ENCODE assay signal across 1 cellular context in the genomic region with DNA sequence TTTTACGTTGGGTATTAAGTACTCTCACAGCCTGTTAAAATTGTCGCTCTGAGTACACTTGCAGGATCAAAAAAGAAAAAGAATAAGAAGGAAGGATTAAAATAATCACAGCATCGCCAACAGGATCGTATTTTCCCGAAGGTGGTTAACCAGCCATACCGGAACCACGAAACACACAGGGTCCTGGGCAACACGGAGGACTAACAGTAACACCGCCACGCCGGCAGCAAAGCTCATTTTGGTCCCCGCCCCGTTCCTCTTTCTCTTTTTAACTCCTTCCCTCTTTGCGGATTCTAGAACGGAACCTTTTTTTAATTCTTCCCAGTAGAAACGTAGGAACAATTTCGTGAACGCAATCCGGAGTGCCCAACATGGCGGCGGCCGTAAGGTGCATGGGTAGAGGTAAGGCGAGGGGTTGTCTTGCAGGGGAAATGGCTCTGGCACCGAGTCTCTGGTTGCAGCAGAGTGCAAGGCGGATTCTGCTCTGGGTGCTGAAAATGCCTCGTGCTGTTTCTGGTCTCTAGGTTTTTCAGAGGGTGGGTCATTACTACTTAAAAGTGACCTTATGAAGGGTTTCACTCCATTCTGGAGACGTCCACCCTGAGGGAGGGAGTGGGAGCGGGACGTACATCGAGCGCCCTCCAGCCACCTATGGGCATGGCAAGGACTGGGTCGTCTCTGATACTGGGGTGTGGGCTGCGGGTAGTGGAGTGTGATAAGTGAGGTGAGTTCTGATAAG.
TF ChIP-seq lines count a peak whose summit lies in the region.

A gene (plus strand): TSS at position 353 of the 739 bp plus-strand sequence. CDS start 19 bp downstream, at position 372.

TF ChIP-seq in K562, 482 proteins besides CTCF, POLR2A, EP300 and RAD21 (continued from another document and continues in another):
- TF ChIP-seq ARID2 (IDR thresholded peaks at IDR 0.05) (no peak), SIRT6 (IDR thresholded peaks at IDR 0.05; ENCODE audit: low read depth, low read length) (no peak), RAD51 (IDR thresholded peaks at IDR 0.05; ENCODE audit: borderline replicate concordance, low read depth) (no peak), BMI1 (IDR thresholded peaks at IDR 0.05; ENCODE audit: low read length) (peak; percentile 33; the same call in 1 of the 2 replicates), ZEB2 (IDR thresholded peaks at IDR 0.05) (peak; percentile 98), ZNF77 (CRISPR knock-in tag; IDR thresholded peaks at IDR 0.05) (no peak), CTBP1 (IDR thresholded peaks at IDR 0.05; ENCODE audit: borderline replicate concordance) (peak; percentile 77), TBL1XR1 (IDR thresholded peaks at IDR 0.05; ENCODE audit: low read length in 2 of 2) (peak in 1 of 2 experiments; percentile 86; a peak in 2 of 4 replicates), SRSF9 (IDR thresholded peaks at IDR 0.05; ENCODE audit: borderline replicate concordance, low read depth, low read length) (no peak), HNRNPUL1 (IDR thresholded peaks at IDR 0.05; ENCODE audit: low read length) (no peak), TEAD4 (IDR thresholded peaks at IDR 0.05; ENCODE audit: low read length) (no peak; the same call in none of the 2 replicates), TEAD4 (CRISPR knock-in tag; IDR thresholded peaks at IDR 0.05; ENCODE audit: borderline replicate concordance) (no peak), U2AF1 (optimal IDR thresholded peaks at IDR 0.05; ENCODE audit: low read depth, low read length) (no peak), RFX5 (IDR thresholded peaks at IDR 0.05; ENCODE audit: low read depth, low read length) (no peak), ZC3H11A (IDR thresholded peaks at IDR 0.05; ENCODE audit: low read depth, low read length) (peak; percentile 95), NR2C2 (CRISPR knock-in tag; IDR thresholded peaks at IDR 0.05) (0 out of 2 replicates have a peak, but pooled peaks have one; percentile 62), NR2C2 (tag; IDR thresholded peaks at IDR 0.05) (peak; percentile 92), TEAD2 (tag; IDR thresholded peaks at IDR 0.05) (no peak), FOSL1 (tag; conservative IDR thresholded peaks at IDR 0.05) (peak; percentile 55), NR1H2 (CRISPR knock-in tag; IDR thresholded peaks at IDR 0.05) (no peak), EWSR1 (IDR thresholded peaks at IDR 0.05; ENCODE audit: borderline replicate concordance, low read depth, partially characterized antibody) (no peak), BRD9 (IDR thresholded peaks at IDR 0.05; ENCODE audit: low read depth, partially characterized antibody) (peak; percentile 39), PCBP2 (IDR thresholded peaks at IDR 0.05; ENCODE audit: low read depth, low read length, poor library complexity, severe bottlenecking) (no peak), ZFP30 (CRISPR knock-in tag; IDR thresholded peaks at IDR 0.05; ENCODE audit: borderline replicate concordance) (no peak), CHD2 (IDR thresholded peaks at IDR 0.05; ENCODE audit: low read depth, low read length) (no peak; the same call in 1 of the 2 replicates), ZNF146 (CRISPR knock-in tag; IDR thresholded peaks at IDR 0.05; ENCODE audit: unreplicated experiment) (no peak), HSF4 (CRISPR knock-in tag; IDR thresholded peaks at IDR 0.05; ENCODE audit: borderline replicate concordance) (no peak), SMARCB1 (IDR thresholded peaks at IDR 0.05; ENCODE audit: insufficient read length, low read depth) (no peak), ZZZ3 (IDR thresholded peaks at IDR 0.05) (no peak), SMAD4 (CRISPR knock-in tag; conservative IDR thresholded peaks at IDR 0.05) (0 out of 2 replicates have a peak, but pooled peaks have one; percentile 18), ZNF175 (CRISPR knock-in tag; IDR thresholded peaks at IDR 0.05; ENCODE audit: low read depth) (no peak), EGR1 (conservative IDR thresholded peaks at IDR 0.05) (no peak), ETV5 (CRISPR knock-in tag; IDR thresholded peaks at IDR 0.05; ENCODE audit: low read depth) (peak; percentile 53; the same call in 1 of the 2 replicates), E2F3 (CRISPR knock-in tag; IDR thresholded peaks at IDR 0.05) (no peak), ZFP1 (CRISPR knock-in tag; IDR thresholded peaks at IDR 0.05) (no peak), PURB (CRISPR knock-in tag; IDR thresholded peaks at IDR 0.05; ENCODE audit: low read depth) (no peak), ETS2 (tag; IDR thresholded peaks at IDR 0.05; ENCODE audit: borderline replicate concordance, poor library complexity, severe bottlenecking) (no peak), NCOA1 (IDR thresholded peaks at IDR 0.05; ENCODE audit: low read depth) (peak; percentile 99), NR4A1 (CRISPR knock-in tag; IDR thresholded peaks at IDR 0.05) (no peak), NR4A1 (tag; IDR thresholded peaks at IDR 0.05) (peak; percentile 73), MXI1 (IDR thresholded peaks at IDR 0.05; ENCODE audit: low read depth, low read length) (peak; percentile 90), ZNF408 (CRISPR knock-in tag; IDR thresholded peaks at IDR 0.05; ENCODE audit: low read depth) (no peak), MTF1 (CRISPR knock-in tag; IDR thresholded peaks at IDR 0.05; ENCODE audit: borderline replicate concordance) (no peak), ZC3H4 (CRISPR knock-in tag; IDR thresholded peaks at IDR 0.05; ENCODE audit: borderline replicate concordance) (no peak), NFIC (IDR thresholded peaks at IDR 0.05) (peak; percentile 62), RBM22 (IDR thresholded peaks at IDR 0.05; ENCODE audit: low read depth, low read length, poor library complexity, severe bottlenecking) (no peak), CHD4 (IDR thresholded peaks at IDR 0.05; ENCODE audit: insufficient read depth, insufficient replicate concordance, low read depth, low read length, poor library complexity, severe bottlenecking) (no peak), POLR2G (IDR thresholded peaks at IDR 0.05; ENCODE audit: low read depth, low read length) (peak; percentile 88), THRAP3 (IDR thresholded peaks at IDR 0.05; ENCODE audit: borderline replicate concordance) (0 out of 2 replicates have a peak, but pooled peaks have one; percentile 73), HNRNPL (IDR thresholded peaks at IDR 0.05; ENCODE audit: low read depth, low read length) (no peak), ZNF431 (CRISPR knock-in tag; IDR thresholded peaks at IDR 0.05) (no peak), ZNF696 (CRISPR knock-in tag; conservative IDR thresholded peaks at IDR 0.05) (no peak), GTF2A2 (tag; IDR thresholded peaks at IDR 0.05) (no peak; the same call in 1 of the 2 replicates), HNRNPLL (IDR thresholded peaks at IDR 0.05; ENCODE audit: low read depth, low read length, poor library complexity, severe bottlenecking) (peak; percentile 49), POU5F1 (IDR thresholded peaks at IDR 0.05; ENCODE audit: borderline replicate concordance, low read depth, low read length, partially characterized antibody) (no peak), BRCA1 (IDR thresholded peaks at IDR 0.05) (no peak), BRCA1 (CRISPR knock-in tag; IDR thresholded peaks at IDR 0.05) (no peak)
- TF ChIP-seq, protein P1, sequence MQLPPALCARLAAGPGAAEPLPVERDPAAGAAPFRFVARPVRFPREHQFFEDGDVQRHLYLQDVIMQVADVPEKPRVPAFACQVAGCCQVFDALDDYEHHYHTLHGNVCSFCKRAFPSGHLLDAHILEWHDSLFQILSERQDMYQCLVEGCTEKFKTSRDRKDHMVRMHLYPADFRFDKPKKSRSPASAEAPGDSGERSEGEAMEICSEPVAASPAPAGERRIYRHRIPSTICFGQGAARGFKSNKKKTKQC (CRISPR knock-in tag; IDR thresholded peaks at IDR 0.05): peak; percentile 76; the same call in 1 of the 2 replicates
- TF ChIP-seq, protein P2, sequence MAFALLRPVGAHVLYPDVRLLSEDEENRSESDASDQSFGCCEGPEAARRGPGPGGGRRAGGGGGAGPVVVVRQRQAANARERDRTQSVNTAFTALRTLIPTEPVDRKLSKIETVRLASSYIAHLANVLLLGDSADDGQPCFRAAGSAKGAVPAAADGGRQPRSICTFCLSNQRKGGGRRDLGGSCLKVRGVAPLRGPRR (CRISPR knock-in tag; IDR thresholded peaks at IDR 0.05): no peak
- TF ChIP-seq, protein P3, sequence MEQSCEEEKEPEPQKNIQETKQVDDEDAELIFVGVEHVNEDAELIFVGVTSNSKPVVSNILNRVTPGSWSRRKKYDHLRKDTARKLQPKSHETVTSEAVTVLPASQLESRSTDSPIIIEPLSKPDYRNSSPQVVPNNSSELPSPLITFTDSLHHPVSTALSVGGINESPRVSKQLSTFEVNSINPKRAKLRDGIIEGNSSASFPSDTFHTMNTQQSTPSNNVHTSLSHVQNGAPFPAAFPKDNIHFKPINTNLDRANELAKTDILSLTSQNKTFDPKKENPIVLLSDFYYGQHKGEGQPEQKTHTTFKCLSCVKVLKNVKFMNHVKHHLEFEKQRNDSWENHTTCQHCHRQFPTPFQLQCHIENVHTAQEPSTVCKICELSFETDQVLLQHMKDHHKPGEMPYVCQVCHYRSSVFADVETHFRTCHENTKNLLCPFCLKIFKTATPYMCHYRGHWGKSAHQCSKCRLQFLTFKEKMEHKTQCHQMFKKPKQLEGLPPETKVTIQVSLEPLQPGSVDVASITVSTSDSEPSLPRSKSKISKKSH (CRISPR knock-in tag; IDR thresholded peaks at IDR 0.05): no peak
- TF ChIP-seq, protein P4, sequence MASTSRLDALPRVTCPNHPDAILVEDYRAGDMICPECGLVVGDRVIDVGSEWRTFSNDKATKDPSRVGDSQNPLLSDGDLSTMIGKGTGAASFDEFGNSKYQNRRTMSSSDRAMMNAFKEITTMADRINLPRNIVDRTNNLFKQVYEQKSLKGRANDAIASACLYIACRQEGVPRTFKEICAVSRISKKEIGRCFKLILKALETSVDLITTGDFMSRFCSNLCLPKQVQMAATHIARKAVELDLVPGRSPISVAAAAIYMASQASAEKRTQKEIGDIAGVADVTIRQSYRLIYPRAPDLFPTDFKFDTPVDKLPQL (IDR thresholded peaks at IDR 0.05; ENCODE audit: extremely low read depth, insufficient read length): peak; percentile 17
- TF ChIP-seq, protein P5, sequence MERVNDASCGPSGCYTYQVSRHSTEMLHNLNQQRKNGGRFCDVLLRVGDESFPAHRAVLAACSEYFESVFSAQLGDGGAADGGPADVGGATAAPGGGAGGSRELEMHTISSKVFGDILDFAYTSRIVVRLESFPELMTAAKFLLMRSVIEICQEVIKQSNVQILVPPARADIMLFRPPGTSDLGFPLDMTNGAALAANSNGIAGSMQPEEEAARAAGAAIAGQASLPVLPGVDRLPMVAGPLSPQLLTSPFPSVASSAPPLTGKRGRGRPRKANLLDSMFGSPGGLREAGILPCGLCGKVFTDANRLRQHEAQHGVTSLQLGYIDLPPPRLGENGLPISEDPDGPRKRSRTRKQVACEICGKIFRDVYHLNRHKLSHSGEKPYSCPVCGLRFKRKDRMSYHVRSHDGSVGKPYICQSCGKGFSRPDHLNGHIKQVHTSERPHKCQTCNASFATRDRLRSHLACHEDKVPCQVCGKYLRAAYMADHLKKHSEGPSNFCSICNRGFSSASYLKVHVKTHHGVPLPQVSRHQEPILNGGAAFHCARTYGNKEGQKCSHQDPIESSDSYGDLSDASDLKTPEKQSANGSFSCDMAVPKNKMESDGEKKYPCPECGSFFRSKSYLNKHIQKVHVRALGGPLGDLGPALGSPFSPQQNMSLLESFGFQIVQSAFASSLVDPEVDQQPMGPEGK (CRISPR knock-in tag; IDR thresholded peaks at IDR 0.05; ENCODE audit: borderline replicate concordance): no peak
- TF ChIP-seq, protein P6, sequence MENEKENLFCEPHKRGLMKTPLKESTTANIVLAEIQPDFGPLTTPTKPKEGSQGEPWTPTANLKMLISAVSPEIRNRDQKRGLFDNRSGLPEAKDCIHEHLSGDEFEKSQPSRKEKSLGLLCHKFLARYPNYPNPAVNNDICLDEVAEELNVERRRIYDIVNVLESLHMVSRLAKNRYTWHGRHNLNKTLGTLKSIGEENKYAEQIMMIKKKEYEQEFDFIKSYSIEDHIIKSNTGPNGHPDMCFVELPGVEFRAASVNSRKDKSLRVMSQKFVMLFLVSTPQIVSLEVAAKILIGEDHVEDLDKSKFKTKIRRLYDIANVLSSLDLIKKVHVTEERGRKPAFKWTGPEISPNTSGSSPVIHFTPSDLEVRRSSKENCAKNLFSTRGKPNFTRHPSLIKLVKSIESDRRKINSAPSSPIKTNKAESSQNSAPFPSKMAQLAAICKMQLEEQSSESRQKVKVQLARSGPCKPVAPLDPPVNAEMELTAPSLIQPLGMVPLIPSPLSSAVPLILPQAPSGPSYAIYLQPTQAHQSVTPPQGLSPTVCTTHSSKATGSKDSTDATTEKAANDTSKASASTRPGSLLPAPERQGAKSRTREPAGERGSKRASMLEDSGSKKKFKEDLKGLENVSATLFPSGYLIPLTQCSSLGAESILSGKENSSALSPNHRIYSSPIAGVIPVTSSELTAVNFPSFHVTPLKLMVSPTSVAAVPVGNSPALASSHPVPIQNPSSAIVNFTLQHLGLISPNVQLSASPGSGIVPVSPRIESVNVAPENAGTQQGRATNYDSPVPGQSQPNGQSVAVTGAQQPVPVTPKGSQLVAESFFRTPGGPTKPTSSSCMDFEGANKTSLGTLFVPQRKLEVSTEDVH (IDR thresholded peaks at IDR 0.05; ENCODE audit: low read depth, partially characterized antibody): peak; percentile 86
- TF ChIP-seq, protein P7, sequence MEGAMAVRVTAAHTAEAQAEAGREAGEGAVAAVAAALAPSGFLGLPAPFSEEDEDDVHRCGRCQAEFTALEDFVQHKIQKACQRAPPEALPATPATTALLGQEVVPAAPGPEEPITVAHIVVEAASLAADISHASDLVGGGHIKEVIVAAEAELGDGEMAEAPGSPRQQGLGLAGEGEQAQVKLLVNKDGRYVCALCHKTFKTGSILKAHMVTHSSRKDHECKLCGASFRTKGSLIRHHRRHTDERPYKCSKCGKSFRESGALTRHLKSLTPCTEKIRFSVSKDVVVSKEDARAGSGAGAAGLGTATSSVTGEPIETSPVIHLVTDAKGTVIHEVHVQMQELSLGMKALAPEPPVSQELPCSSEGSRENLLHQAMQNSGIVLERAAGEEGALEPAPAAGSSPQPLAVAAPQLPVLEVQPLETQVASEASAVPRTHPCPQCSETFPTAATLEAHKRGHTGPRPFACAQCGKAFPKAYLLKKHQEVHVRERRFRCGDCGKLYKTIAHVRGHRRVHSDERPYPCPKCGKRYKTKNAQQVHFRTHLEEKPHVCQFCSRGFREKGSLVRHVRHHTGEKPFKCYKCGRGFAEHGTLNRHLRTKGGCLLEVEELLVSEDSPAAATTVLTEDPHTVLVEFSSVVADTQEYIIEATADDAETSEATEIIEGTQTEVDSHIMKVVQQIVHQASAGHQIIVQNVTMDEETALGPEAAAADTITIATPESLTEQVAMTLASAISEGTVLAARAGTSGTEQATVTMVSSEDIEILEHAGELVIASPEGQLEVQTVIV (CRISPR knock-in tag; IDR thresholded peaks at IDR 0.05; ENCODE audit: borderline replicate concordance): no peak
- TF ChIP-seq, protein P8, sequence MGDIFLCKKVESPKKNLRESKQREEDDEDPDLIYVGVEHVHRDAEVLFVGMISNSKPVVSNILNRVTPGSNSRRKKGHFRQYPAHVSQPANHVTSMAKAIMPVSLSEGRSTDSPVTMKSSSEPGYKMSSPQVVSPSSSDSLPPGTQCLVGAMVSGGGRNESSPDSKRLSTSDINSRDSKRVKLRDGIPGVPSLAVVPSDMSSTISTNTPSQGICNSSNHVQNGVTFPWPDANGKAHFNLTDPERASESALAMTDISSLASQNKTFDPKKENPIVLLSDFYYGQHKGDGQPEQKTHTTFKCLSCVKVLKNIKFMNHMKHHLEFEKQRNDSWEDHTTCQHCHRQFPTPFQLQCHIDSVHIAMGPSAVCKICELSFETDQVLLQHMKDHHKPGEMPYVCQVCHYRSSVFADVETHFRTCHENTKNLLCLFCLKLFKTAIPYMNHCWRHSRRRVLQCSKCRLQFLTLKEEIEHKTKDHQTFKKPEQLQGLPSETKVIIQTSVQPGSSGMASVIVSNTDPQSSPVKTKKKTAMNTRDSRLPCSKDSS (IDR thresholded peaks at IDR 0.05; ENCODE audit: low read depth, partially characterized antibody): no peak
